8 cellular contexts compared by ENCODE assay signal in genomic region chr4:186149872-186150271, GRCh38. TPM values are rescaled to one million over a fixed set of nuclear protein-coding genes. Genes with fewer than 3 reads are reported as not detected.
A peak's percentile ranks its signal among the peaks of the same experiment; 100 is the strongest.
DNase-seq lines count a peak whose midpoint lies in the region; ATAC-seq, FAIRE-seq and TF ChIP-seq lines count a peak whose summit lies in the region.

No MANE protein-coding gene starts in this region.

- intact Hi-C loops in breast epithelium (cut with DNase I; ENCODE audit: low total_unique reads) = no loop called here
- intact Hi-C loops in HepG2 (cut with micrococcal nuclease; ENCODE audit: unreplicated experiment) = loop anchor here (5.0 kb wide), 1 partner anchor 42 kb away; the partner anchor contains the start of gene CYP4V2

- H3K27ac ChIP-seq in breast epithelium = peak overlapping the region in 1 of 2 donors; percentile 36
- H3K27ac ChIP-seq in HepG2 (ENCODE audit: extremely low read length, insufficient read depth, low read length) = no peak overlapping the region

- H3K79me2 ChIP-seq in HepG2 (ENCODE audit: insufficient read depth, low read length) = no peaks in the 10 kb centered on the region

- TF ChIP-seq EP300 in HepG2 (IDR thresholded peaks at IDR 0.05; ENCODE audit: low read depth in 2 of 2, low read length in 2 of 2) (no peak), HepG2 (CRISPR knock-in tag; IDR thresholded peaks at IDR 0.05; ENCODE audit: borderline replicate concordance) (no peak)

- H3K36me3 ChIP-seq in breast epithelium (no peaks in the 10 kb centered on the region), HepG2 (replicated peaks in 1 of 2; ENCODE audit: control insufficient read depth in 1 of 2, insufficient read depth in 2 of 2, low read length in 2 of 2) (no peaks in the 10 kb centered on the region)

- CTCF ChIA-PET in HepG2 (lab: Yijun Ruan, JAX; ENCODE audit: low intra/inter-chr PET ratio, low total read pairs) = interaction anchor here (1.4 kb wide), 1 partner anchor 52 kb away, joined by 6 read pairs; no protein-coding TSS in a partner anchor

- H3K9ac ChIP-seq in HepG2 (ENCODE audit: insufficient read depth, low read depth, low read length) = no peak overlapping the region

- BruUV-seq in HepG2 (replicated peaks; lab: Mats Ljungman, UMichigan) = no TSS peak

- H3K4me2 ChIP-seq in HepG2 (ENCODE audit: low read depth, low read length) = 0 out of 2 replicates have a peak overlapping the region, but pooled peaks have one; percentile 23

- 38% methylated on average over 12 of the region's 14 CpGs for WGBS in HepG2 (ENCODE audit: low lambda C conversion rate)

- no peak for FAIRE-seq in HepG2 (lab: Jason Lieb, UNC)
- no peak for FAIRE-seq in GM12891 (lab: Jason Lieb, UNC)

- POLR2A ChIA-PET in HepG2 (lab: Yijun Ruan, JAX) = no interaction called here

- H3K4me1 ChIP-seq in breast epithelium = no peaks in the 10 kb centered on the region
- H3K4me1 ChIP-seq in HepG2 (ENCODE audit: insufficient read depth, low read length) = peaks cover 6% of the 10 kb centered on the region; the same call in 1 of the 2 replicates

- H3K9me3 ChIP-seq in breast epithelium (no peaks in the 10 kb centered on the region), HepG2 (ENCODE audit: low read length) (no peaks in the 10 kb centered on the region)

- peak overlapping the region; percentile 16 to 43 (median 17) for H3K4me3 ChIP-seq in breast epithelium
- no peak overlapping the region for H3K4me3 ChIP-seq in HepG2 (replicated peaks in 1 of 3; ENCODE audit: insufficient read depth in 1 of 3, low read depth in 2 of 3, low read length in 3 of 3)

- H3K27me3 ChIP-seq in breast epithelium (no peaks in the 10 kb centered on the region), HepG2 (ENCODE audit: control insufficient read depth in 1 of 2, insufficient read depth in 2 of 2, low read length in 2 of 2) (peaks cover 0 to 32% of the 10 kb centered on the region in 2 experiments; a peak in 3 of 5 replicates)

- ATAC-seq in HepG2 = peak; percentile 79

- no peak overlapping the region for H2AFZ ChIP-seq in HepG2 (ENCODE audit: low read length)

- DNase-seq in AG20443 (ENCODE audit: low spot score) (peak; percentile 57), LoVo (ENCODE audit: low spot score) (peak; percentile 39), breast epithelium (ENCODE audit: low spot score in 2 of 2) (no peak), HepG2 (ENCODE audit: low spot score) (peak; percentile 39), NCI-H510A (lab: John Stamatoyannopoulos, UW) (no peak), AML-193 (lab: John Stamatoyannopoulos, UW) (no peak), CD1c-positive myeloid dendritic cell (ENCODE audit: extremely low spot score) (no peak), GM12891 (ENCODE audit: insufficient read length, low spot score) (no peak)

- in situ Hi-C loops in HepG2 (cut with HindIII; ENCODE audit: extremely low pct_ligation_motif_present, low pct_unique_long_range_greater_than_20kb) = no loop called here

- H4K20me1 ChIP-seq in HepG2 (ENCODE audit: insufficient read depth, low read length) = no peaks in the 10 kb centered on the region

- no peak for TF ChIP-seq RAD21 in HepG2 (CRISPR knock-in tag; IDR thresholded peaks at IDR 0.05)

- TF ChIP-seq POLR2A in breast epithelium (IDR thresholded peaks at IDR 0.05) (no peak), HepG2 (IDR thresholded peaks at IDR 0.05; ENCODE audit: insufficient read depth in 1 of 2, low read depth in 2 of 2, low read length in 2 of 2) (no peak), GM12891 (IDR thresholded peaks at IDR 0.05; ENCODE audit: low read depth, low read length) (no peak)

- peak in 2 of 3 donors; percentile 43 to 77 for TF ChIP-seq CTCF in breast epithelium (IDR thresholded peaks at IDR 0.05)
- TF ChIP-seq CTCF in HepG2 (CRISPR knock-in tag; IDR thresholded peaks at IDR 0.05) = peak; percentile 65

TF ChIP-seq in HepG2, 621 proteins besides CTCF, POLR2A, EP300 and RAD21 (continues in another document):
- TF ChIP-seq STAG1 (CRISPR knock-in tag; IDR thresholded peaks at IDR 0.05) = peak; percentile 38; the same call in 1 of the 2 replicates
- peak; percentile 53; the same call in 1 of the 2 replicates for TF ChIP-seq ZMYM4 (CRISPR knock-in tag; IDR thresholded peaks at IDR 0.05)
- TF ChIP-seq XRCC5 (optimal IDR thresholded peaks at IDR 0.05; ENCODE audit: low read length) = peak; percentile 59

TF ChIP-seq in GM12891, 5 proteins besides CTCF, POLR2A, EP300 and RAD21:
- no peak for TF ChIP-seq POU2F2 (IDR thresholded peaks at IDR 0.05; ENCODE audit: low read depth, low read length)
TF ChIP-seq in GM12891: peak in this region for 0.

RNA-seq across cellular contexts. Expression of gene CYP4V2, which starts 41.5 kb away (rescaled TPM):
- total RNA-seq in breast epithelium (10 to 100 TPM; 28.2 to 40.8 (median 36.6) TPM), HepG2 (2016; rRNA removed; fragmentation: Illumina TruSeq; extraction: Trizol) (2.1 and 7.2 TPM in 2 replicates)
- total RNA-seq in HepG2 (2016; cell fraction: cytosol; rRNA removed; fragmentation: Illumina TruSeq; extraction: Trizol; ENCODE audit: low read depth) = 1.5 and 2.2 TPM in 2 replicates
- total RNA-seq in HepG2 (2016; cell fraction: insoluble cytoplasmic fraction; rRNA removed; fragmentation: Illumina TruSeq; extraction: Trizol) = 3.0 and 6.9 TPM in 2 replicates
- total RNA-seq in HepG2 (2016; cell fraction: membrane; rRNA removed; fragmentation: Illumina TruSeq; extraction: Trizol) = 2.9 and 3.1 TPM in 2 replicates
- 14.3 and 14.6 TPM in 2 replicates for total RNA-seq in HepG2 (2016; cell fraction: nucleus; rRNA removed; fragmentation: Illumina TruSeq; extraction: Trizol)
- 4.7 and 6.2 TPM in 2 replicates for polyA plus RNA-seq in HepG2 (2011; rRNA removed)
- polyA plus RNA-seq in HepG2 (2011; cell fraction: cytosol; rRNA removed) = 2.1 and 3.2 TPM in 2 replicates
- polyA plus RNA-seq in HepG2 (2011; cell fraction: nucleus; rRNA removed) = 16.5 and 24.0 TPM in 2 replicates
- 6.6 and 6.7 TPM in 2 replicates for polyA plus RNA-seq in HepG2 (2012)
- polyA plus RNA-seq in HepG2 (2016; cell fraction: cytosol; fragmentation: Illumina TruSeq; extraction: Trizol; ENCODE audit: low read depth) = 1.9 and 2.1 TPM in 2 replicates
- polyA plus RNA-seq in HepG2 (2016; cell fraction: insoluble cytoplasmic fraction; fragmentation: Illumina TruSeq; extraction: Trizol; ENCODE audit: low read depth) = 2.6 and 2.9 TPM in 2 replicates
- polyA plus RNA-seq in HepG2 (2016; cell fraction: membrane; fragmentation: Illumina TruSeq; extraction: Trizol; ENCODE audit: low read depth) = 2.3 and 2.6 TPM in 2 replicates
- 40.3 and 41.1 TPM in 2 replicates for polyA plus RNA-seq in HepG2 (2016; cell fraction: nucleus; fragmentation: Illumina TruSeq; extraction: Trizol; ENCODE audit: insufficient read depth, low read depth)
- 0.82 and 1.7 TPM in 2 replicates for polyA minus RNA-seq in HepG2 (2011; rRNA and poly(A)+ RNA removed; ENCODE audit: low replicate concordance)
- polyA minus RNA-seq in HepG2 (2011; cell fraction: cytosol; rRNA and poly(A)+ RNA removed) = 1.6 and 2.0 TPM in 2 replicates
- polyA minus RNA-seq in HepG2 (2011; cell fraction: nucleus; rRNA and poly(A)+ RNA removed) = 9.9 and 14.3 TPM in 2 replicates
- polyA plus RNA-seq in GM12891 (2012; ENCODE audit: low read depth, missing spikeins) = 1.5 TPM

RNA-seq across cellular contexts. Expression of gene FAM149A, which starts 45.4 kb away (rescaled TPM):
- total RNA-seq in breast epithelium (10 to 100 TPM in 1 of 3 donors, 1 to 10 TPM in 2; 7.9 to 22.9 (median 8.0) TPM), HepG2 (2016; rRNA removed; fragmentation: Illumina TruSeq; extraction: Trizol) (not detected in 2 replicates)
- total RNA-seq in HepG2 (2016; cell fraction: cytosol; rRNA removed; fragmentation: Illumina TruSeq; extraction: Trizol; ENCODE audit: low read depth) = not detected in 2 replicates
- not detected in 2 replicates for total RNA-seq in HepG2 (2016; cell fraction: insoluble cytoplasmic fraction; rRNA removed; fragmentation: Illumina TruSeq; extraction: Trizol)
- total RNA-seq in HepG2 (2016; cell fraction: membrane; rRNA removed; fragmentation: Illumina TruSeq; extraction: Trizol) = not detected in 2 replicates
- total RNA-seq in HepG2 (2016; cell fraction: nucleus; rRNA removed; fragmentation: Illumina TruSeq; extraction: Trizol) = not detected in 2 replicates
- not detected in 2 replicates for polyA plus RNA-seq in HepG2 (2011; rRNA removed)
- polyA plus RNA-seq in HepG2 (2011; cell fraction: cytosol; rRNA removed) = 0.07 TPM in 1 of 2 replicates, not detected in the other
- polyA plus RNA-seq in HepG2 (2011; cell fraction: nucleus; rRNA removed) = 0.31 TPM in 1 of 2 replicates, not detected in the other
- polyA plus RNA-seq in HepG2 (2012) = not detected in 2 replicates
- polyA plus RNA-seq in HepG2 (2016; cell fraction: cytosol; fragmentation: Illumina TruSeq; extraction: Trizol; ENCODE audit: low read depth) = not detected in 2 replicates
- not detected in 2 replicates for polyA plus RNA-seq in HepG2 (2016; cell fraction: insoluble cytoplasmic fraction; fragmentation: Illumina TruSeq; extraction: Trizol; ENCODE audit: low read depth)
- not detected in 2 replicates for polyA plus RNA-seq in HepG2 (2016; cell fraction: membrane; fragmentation: Illumina TruSeq; extraction: Trizol; ENCODE audit: low read depth)
- not detected in 2 replicates for polyA plus RNA-seq in HepG2 (2016; cell fraction: nucleus; fragmentation: Illumina TruSeq; extraction: Trizol; ENCODE audit: insufficient read depth, low read depth)
- not detected in 2 replicates for polyA minus RNA-seq in HepG2 (2011; rRNA and poly(A)+ RNA removed; ENCODE audit: low replicate concordance)
- not detected in 2 replicates for polyA minus RNA-seq in HepG2 (2011; cell fraction: cytosol; rRNA and poly(A)+ RNA removed)
- not detected in 2 replicates for polyA minus RNA-seq in HepG2 (2011; cell fraction: nucleus; rRNA and poly(A)+ RNA removed)
- polyA plus RNA-seq in GM12891 (2012; ENCODE audit: low read depth, missing spikeins) = 0.60 TPM

Comparison
In these comparisons a context has a peak if more than half of its experiments do, and no peak if none do; other contexts are left out.
1. DNase-seq: peak in AG20443 (single experiment), LoVo (single experiment) and HepG2 (single experiment); none in breast epithelium (0 of 2), NCI-H510A (single experiment), AML-193 (0 of 2), CD1c-positive myeloid dendritic cell (single experiment) and GM12891 (single experiment).
2. H3K4me3 ChIP-seq: peak in breast epithelium (3 of 3); none in HepG2 (0 of 3).